ENCODE assay signal across 1 cellular context in the genomic region with DNA sequence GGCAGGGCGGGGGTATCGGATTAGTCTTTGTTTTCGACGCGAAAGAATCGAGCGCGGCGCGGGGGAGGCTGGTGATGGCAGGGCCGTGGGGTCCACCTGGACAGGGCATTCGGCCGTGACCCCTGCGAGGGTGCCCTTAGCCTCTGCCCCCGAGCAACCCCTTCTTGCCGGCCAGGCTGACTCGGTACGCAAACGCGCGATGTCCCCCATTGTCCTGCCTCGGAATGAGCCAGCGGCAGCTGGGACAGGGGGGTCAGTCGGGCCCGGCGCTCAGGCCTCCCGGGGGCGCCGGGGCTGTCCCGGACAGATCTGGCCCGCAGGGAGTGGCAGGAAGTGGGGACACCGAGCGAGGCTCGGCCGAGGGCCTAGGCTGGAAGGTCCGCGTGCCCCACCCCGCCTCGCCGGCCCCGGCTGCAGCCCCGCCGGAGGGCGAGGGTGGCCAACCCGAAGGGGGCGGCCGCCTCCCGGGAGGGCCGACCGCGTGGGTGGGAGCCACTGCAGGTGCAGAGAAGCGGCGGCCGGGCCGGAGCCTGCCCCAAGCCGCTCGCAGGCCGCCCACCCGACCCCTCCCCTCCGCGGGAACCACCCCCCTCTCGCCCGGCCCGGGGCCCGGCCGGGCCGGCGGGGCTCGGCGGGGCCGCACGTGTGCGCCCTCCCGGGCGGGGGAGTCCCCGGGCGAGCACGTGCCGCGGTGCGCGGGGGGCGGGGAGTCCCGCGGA.
TF ChIP-seq lines count a peak whose summit lies in the region.

A gene (plus strand): TSS at position 708 of the 719 bp plus-strand sequence. CDS start 1,494 bp downstream, outside the sequence.

TF ChIP-seq in K562, 482 proteins besides CTCF, POLR2A, EP300 and RAD21 (continued from another document and continues in another):
- TF ChIP-seq, protein P1, sequence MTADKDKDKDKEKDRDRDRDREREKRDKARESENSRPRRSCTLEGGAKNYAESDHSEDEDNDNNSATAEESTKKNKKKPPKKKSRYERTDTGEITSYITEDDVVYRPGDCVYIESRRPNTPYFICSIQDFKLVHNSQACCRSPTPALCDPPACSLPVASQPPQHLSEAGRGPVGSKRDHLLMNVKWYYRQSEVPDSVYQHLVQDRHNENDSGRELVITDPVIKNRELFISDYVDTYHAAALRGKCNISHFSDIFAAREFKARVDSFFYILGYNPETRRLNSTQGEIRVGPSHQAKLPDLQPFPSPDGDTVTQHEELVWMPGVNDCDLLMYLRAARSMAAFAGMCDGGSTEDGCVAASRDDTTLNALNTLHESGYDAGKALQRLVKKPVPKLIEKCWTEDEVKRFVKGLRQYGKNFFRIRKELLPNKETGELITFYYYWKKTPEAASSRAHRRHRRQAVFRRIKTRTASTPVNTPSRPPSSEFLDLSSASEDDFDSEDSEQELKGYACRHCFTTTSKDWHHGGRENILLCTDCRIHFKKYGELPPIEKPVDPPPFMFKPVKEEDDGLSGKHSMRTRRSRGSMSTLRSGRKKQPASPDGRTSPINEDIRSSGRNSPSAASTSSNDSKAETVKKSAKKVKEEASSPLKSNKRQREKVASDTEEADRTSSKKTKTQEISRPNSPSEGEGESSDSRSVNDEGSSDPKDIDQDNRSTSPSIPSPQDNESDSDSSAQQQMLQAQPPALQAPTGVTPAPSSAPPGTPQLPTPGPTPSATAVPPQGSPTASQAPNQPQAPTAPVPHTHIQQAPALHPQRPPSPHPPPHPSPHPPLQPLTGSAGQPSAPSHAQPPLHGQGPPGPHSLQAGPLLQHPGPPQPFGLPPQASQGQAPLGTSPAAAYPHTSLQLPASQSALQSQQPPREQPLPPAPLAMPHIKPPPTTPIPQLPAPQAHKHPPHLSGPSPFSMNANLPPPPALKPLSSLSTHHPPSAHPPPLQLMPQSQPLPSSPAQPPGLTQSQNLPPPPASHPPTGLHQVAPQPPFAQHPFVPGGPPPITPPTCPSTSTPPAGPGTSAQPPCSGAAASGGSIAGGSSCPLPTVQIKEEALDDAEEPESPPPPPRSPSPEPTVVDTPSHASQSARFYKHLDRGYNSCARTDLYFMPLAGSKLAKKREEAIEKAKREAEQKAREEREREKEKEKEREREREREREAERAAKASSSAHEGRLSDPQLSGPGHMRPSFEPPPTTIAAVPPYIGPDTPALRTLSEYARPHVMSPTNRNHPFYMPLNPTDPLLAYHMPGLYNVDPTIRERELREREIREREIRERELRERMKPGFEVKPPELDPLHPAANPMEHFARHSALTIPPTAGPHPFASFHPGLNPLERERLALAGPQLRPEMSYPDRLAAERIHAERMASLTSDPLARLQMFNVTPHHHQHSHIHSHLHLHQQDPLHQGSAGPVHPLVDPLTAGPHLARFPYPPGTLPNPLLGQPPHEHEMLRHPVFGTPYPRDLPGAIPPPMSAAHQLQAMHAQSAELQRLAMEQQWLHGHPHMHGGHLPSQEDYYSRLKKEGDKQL (CRISPR knock-in tag; IDR thresholded peaks at IDR 0.05; ENCODE audit: borderline replicate concordance): 0 out of 2 replicates have a peak, but pooled peaks have one; percentile 15
- TF ChIP-seq SMAD4 (CRISPR knock-in tag; conservative IDR thresholded peaks at IDR 0.05): peak; percentile 74; the same call in 1 of the 2 replicates
- TF ChIP-seq, protein P2, sequence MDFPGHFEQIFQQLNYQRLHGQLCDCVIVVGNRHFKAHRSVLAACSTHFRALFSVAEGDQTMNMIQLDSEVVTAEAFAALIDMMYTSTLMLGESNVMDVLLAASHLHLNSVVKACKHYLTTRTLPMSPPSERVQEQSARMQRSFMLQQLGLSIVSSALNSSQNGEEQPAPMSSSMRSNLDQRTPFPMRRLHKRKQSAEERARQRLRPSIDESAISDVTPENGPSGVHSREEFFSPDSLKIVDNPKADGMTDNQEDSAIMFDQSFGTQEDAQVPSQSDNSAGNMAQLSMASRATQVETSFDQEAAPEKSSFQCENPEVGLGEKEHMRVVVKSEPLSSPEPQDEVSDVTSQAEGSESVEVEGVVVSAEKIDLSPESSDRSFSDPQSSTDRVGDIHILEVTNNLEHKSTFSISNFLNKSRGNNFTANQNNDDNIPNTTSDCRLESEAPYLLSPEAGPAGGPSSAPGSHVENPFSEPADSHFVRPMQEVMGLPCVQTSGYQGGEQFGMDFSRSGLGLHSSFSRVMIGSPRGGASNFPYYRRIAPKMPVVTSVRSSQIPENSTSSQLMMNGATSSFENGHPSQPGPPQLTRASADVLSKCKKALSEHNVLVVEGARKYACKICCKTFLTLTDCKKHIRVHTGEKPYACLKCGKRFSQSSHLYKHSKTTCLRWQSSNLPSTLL (IDR thresholded peaks at IDR 0.05): no peak
- TF ChIP-seq, protein P3, sequence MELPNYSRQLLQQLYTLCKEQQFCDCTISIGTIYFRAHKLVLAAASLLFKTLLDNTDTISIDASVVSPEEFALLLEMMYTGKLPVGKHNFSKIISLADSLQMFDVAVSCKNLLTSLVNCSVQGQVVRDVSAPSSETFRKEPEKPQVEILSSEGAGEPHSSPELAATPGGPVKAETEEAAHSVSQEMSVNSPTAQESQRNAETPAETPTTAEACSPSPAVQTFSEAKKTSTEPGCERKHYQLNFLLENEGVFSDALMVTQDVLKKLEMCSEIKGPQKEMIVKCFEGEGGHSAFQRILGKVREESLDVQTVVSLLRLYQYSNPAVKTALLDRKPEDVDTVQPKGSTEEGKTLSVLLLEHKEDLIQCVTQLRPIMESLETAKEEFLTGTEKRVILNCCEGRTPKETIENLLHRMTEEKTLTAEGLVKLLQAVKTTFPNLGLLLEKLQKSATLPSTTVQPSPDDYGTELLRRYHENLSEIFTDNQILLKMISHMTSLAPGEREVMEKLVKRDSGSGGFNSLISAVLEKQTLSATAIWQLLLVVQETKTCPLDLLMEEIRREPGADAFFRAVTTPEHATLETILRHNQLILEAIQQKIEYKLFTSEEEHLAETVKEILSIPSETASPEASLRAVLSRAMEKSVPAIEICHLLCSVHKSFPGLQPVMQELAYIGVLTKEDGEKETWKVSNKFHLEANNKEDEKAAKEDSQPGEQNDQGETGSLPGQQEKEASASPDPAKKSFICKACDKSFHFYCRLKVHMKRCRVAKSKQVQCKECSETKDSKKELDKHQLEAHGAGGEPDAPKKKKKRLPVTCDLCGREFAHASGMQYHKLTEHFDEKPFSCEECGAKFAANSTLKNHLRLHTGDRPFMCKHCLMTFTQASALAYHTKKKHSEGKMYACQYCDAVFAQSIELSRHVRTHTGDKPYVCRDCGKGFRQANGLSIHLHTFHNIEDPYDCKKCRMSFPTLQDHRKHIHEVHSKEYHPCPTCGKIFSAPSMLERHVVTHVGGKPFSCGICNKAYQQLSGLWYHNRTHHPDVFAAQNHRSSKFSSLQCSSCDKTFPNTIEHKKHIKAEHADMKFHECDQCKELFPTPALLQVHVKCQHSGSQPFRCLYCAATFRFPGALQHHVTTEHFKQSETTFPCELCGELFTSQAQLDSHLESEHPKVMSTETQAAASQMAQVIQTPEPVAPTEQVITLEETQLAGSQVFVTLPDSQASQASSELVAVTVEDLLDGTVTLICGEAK (IDR thresholded peaks at IDR 0.05): peak; percentile 37; the same call in 1 of the 2 replicates
- TF ChIP-seq, protein P3 (CRISPR knock-in tag; IDR thresholded peaks at IDR 0.05): no peak
- no peak for TF ChIP-seq DMBX1 (CRISPR knock-in tag; IDR thresholded peaks at IDR 0.05; ENCODE audit: borderline replicate concordance)
- no peak for TF ChIP-seq C11orf30 (IDR thresholded peaks at IDR 0.05; ENCODE audit: low read depth)
- TF ChIP-seq, protein P4, sequence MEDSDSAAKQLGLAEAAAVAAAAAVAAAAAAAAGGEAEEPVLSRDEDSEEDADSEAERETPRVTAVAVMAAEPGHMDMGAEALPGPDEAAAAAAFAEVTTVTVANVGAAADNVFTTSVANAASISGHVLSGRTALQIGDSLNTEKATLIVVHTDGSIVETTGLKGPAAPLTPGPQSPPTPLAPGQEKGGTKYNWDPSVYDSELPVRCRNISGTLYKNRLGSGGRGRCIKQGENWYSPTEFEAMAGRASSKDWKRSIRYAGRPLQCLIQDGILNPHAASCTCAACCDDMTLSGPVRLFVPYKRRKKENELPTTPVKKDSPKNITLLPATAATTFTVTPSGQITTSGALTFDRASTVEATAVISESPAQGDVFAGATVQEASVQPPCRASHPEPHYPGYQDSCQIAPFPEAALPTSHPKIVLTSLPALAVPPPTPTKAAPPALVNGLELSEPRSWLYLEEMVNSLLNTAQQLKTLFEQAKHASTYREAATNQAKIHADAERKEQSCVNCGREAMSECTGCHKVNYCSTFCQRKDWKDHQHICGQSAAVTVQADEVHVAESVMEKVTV (CRISPR knock-in tag; IDR thresholded peaks at IDR 0.05): no peak
- TF ChIP-seq, protein P5, sequence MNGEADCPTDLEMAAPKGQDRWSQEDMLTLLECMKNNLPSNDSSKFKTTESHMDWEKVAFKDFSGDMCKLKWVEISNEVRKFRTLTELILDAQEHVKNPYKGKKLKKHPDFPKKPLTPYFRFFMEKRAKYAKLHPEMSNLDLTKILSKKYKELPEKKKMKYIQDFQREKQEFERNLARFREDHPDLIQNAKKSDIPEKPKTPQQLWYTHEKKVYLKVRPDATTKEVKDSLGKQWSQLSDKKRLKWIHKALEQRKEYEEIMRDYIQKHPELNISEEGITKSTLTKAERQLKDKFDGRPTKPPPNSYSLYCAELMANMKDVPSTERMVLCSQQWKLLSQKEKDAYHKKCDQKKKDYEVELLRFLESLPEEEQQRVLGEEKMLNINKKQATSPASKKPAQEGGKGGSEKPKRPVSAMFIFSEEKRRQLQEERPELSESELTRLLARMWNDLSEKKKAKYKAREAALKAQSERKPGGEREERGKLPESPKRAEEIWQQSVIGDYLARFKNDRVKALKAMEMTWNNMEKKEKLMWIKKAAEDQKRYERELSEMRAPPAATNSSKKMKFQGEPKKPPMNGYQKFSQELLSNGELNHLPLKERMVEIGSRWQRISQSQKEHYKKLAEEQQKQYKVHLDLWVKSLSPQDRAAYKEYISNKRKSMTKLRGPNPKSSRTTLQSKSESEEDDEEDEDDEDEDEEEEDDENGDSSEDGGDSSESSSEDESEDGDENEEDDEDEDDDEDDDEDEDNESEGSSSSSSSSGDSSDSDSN (IDR thresholded peaks at IDR 0.05; ENCODE audit: borderline replicate concordance in 1 of 2, low read depth in 2 of 2, low read length in 2 of 2): peak; percentile 48 to 77; a peak in 2 of 4 replicates
- peak; percentile 74 for TF ChIP-seq ZFX (CRISPR knock-in tag; IDR thresholded peaks at IDR 0.05)
- no peak for TF ChIP-seq NR2C2 (CRISPR knock-in tag; IDR thresholded peaks at IDR 0.05)
- peak; percentile 57 for TF ChIP-seq NR2C2 (tag; IDR thresholded peaks at IDR 0.05)
- TF ChIP-seq BRD9 (IDR thresholded peaks at IDR 0.05; ENCODE audit: low read depth, partially characterized antibody): no peak
- TF ChIP-seq SIN3B (IDR thresholded peaks at IDR 0.05; ENCODE audit: low read depth): peak; percentile 49; the same call in 1 of the 2 replicates
- 0 out of 2 replicates have a peak, but pooled peaks have one; percentile 30 for TF ChIP-seq ZNF431 (CRISPR knock-in tag; IDR thresholded peaks at IDR 0.05)
- peak; percentile 86 for TF ChIP-seq POLR2G (IDR thresholded peaks at IDR 0.05; ENCODE audit: low read depth, low read length)
- TF ChIP-seq DPF2 (IDR thresholded peaks at IDR 0.05): peak; percentile 46; the same call in 1 of the 2 replicates
- TF ChIP-seq SLC30A9 (CRISPR knock-in tag; IDR thresholded peaks at IDR 0.05): no peak
- TF ChIP-seq TCFL5 (CRISPR knock-in tag; conservative IDR thresholded peaks at IDR 0.05): no peak
- TF ChIP-seq ZKSCAN1 (IDR thresholded peaks at IDR 0.05; ENCODE audit: low read depth, low read length): no peak
- TF ChIP-seq PHF8 (IDR thresholded peaks at IDR 0.05; ENCODE audit: borderline replicate concordance, low read length): peak; percentile 49; the same call in 1 of the 2 replicates
- no peak for TF ChIP-seq SMC3 (conservative IDR thresholded peaks at IDR 0.05; ENCODE audit: insufficient read depth, low read depth, low read length)
- peak; percentile 13; the same call in 1 of the 2 replicates for TF ChIP-seq MXI1 (IDR thresholded peaks at IDR 0.05; ENCODE audit: low read depth, low read length)
- TF ChIP-seq L3MBTL2 (IDR thresholded peaks at IDR 0.05): peak; percentile 85
- TF ChIP-seq, protein P6, sequence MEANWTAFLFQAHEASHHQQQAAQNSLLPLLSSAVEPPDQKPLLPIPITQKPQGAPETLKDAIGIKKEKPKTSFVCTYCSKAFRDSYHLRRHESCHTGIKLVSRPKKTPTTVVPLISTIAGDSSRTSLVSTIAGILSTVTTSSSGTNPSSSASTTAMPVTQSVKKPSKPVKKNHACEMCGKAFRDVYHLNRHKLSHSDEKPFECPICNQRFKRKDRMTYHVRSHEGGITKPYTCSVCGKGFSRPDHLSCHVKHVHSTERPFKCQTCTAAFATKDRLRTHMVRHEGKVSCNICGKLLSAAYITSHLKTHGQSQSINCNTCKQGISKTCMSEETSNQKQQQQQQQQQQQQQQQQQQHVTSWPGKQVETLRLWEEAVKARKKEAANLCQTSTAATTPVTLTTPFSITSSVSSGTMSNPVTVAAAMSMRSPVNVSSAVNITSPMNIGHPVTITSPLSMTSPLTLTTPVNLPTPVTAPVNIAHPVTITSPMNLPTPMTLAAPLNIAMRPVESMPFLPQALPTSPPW (CRISPR knock-in tag; IDR thresholded peaks at IDR 0.05): peak; percentile 62; the same call in 1 of the 2 replicates
- TF ChIP-seq RBBP5 (IDR thresholded peaks at IDR 0.05; ENCODE audit: borderline replicate concordance, insufficient read depth, low read length, poor library complexity, severe bottlenecking): peak; percentile 63
